8 cellular contexts compared by ENCODE assay signal in the genomic region with DNA sequence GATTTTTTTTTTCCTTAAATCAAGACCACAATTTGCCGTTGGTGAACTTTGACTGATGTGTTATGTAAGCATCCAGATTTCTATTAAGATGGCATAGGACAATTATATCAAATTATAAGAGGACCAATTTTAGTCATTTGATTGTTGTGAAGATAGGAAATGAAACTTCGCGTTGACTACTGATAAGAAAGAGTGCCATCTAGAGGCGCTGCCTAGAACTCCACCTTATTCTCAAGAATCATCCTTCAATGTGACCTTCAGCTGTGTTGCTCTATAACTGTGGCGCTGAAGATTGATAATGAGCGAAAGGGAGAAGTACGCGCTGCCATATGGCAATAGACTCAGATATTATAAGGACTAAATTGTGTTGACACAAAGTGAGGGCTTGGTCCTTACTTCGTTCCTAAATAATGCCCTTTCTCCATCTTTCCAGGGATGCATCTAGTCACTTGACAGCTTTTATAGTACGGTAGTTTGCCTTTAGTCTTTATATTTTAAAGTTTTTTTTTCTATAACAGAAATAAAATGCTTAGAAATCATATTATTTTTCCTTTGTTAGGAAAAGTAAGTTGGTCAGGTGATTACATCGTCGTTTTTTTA.
DNase-seq lines count a peak whose midpoint lies in the region; ATAC-seq and TF ChIP-seq lines count a peak whose summit lies in the region.

No MANE protein-coding gene starts in this region.

- peak; percentile 70 for ATAC-seq in GM19023 (IDR thresholded peaks at IDR 0.05; ENCODE audit: unreplicated experiment)
- ATAC-seq in Panc1: no peak
- peak; percentile 81 for ATAC-seq in upper lobe of right lung
- ATAC-seq in GM19324 (IDR thresholded peaks at IDR 0.05; ENCODE audit: low FRiP score, unreplicated experiment): no peak

- no peaks in the 10 kb centered on the region for H3K4me1 ChIP-seq in CD4-positive, alpha-beta memory T cell (ENCODE audit: insufficient read depth, low read length)
- H3K4me1 ChIP-seq in Panc1 (ENCODE audit: control insufficient read depth, insufficient read depth, low read length) (no peaks in the 10 kb centered on the region), upper lobe of right lung (no peaks in the 10 kb centered on the region)

- no peaks in the 10 kb centered on the region for H3K27me3 ChIP-seq in CD4-positive, alpha-beta memory T cell (ENCODE audit: insufficient read depth, low read length)
- H3K27me3 ChIP-seq in Panc1 (ENCODE audit: control insufficient read depth, insufficient read depth, low read length): no peaks in the 10 kb centered on the region; the same call in 1 of the 2 replicates
- H3K27me3 ChIP-seq in upper lobe of right lung: peaks cover 12% of the 10 kb centered on the region

- BruUV-seq in Panc1 (replicated peaks; lab: Mats Ljungman, UMichigan): no TSS peak

- POLR2A ChIA-PET in CD4-positive, alpha-beta memory T cell (lab: Charles Lee; ENCODE audit: partially characterized antibody): no interaction called here
- POLR2A ChIA-PET in Panc1 (lab: Charles Lee): no interaction called here

- no peaks in the 10 kb centered on the region for H3K36me3 Mint-ChIP-seq in CD4-positive, alpha-beta memory T cell

- H3K27me3 Mint-ChIP-seq in CD4-positive, alpha-beta memory T cell: peaks cover 0 to 2% of the 10 kb centered on the region in 2 donors

- intact Hi-C loops in CD4-positive, alpha-beta memory T cell (cut with micrococcal nuclease): no loop called here
- intact Hi-C loops in Panc1 (cut with micrococcal nuclease; ENCODE audit: unreplicated experiment) (no loop called here), upper lobe of right lung (cut with DNase I) (no loop called here)

- no peak overlapping the region for H3K27ac ChIP-seq in CD4-positive, alpha-beta memory T cell (ENCODE audit: low read depth, low read length)
- H3K27ac ChIP-seq in Panc1 (ENCODE audit: low read length): no peak overlapping the region
- H3K27ac ChIP-seq in caudate nucleus (ENCODE audit: low read depth, low read length): no peak overlapping the region
- H3K27ac ChIP-seq in upper lobe of right lung: no peak overlapping the region

- CTCF ChIA-PET in CD4-positive, alpha-beta memory T cell (lab: Charles Lee; ENCODE audit: partially characterized antibody): interaction anchor here (0.8 to 1.6 kb wide), 3 partner anchors 18 to 21 kb away, joined by 4 to 5 read pairs (median 5); no protein-coding TSS in a partner anchor
- CTCF ChIA-PET in Panc1 (lab: Charles Lee): interaction anchor here (0.6 kb wide), 1 partner anchor 430 kb away, joined by 3 read pairs; no protein-coding TSS in a partner anchor

- peak in 3 of 5 donors; percentile 1 to 3 (median 2) for DNase-seq in CD4-positive, alpha-beta memory T cell
- peak; percentile 44 for DNase-seq in LHCN-M2 (ENCODE audit: low read depth)
- DNase-seq in Panc1 (ENCODE audit: low read depth, low spot score): peak; percentile 15
- DNase-seq in caudate nucleus (lab: John Stamatoyannopoulos, UW): peak in 34 of 61 donors; percentile 1 to 88 (median 14)
- DNase-seq in lung microvascular endothelial cell (ENCODE audit: low read depth in 2 of 2): peak; percentile 59 to 72
- no peak for DNase-seq in upper lobe of right lung

- peaks cover 0 to 3% (median 0%) of the 10 kb centered on the region in 4 donors for H3K4me1 Mint-ChIP-seq in CD4-positive, alpha-beta memory T cell

- no peak overlapping the region for H3K4me3 ChIP-seq in CD4-positive, alpha-beta memory T cell (ENCODE audit: low read length in 2 of 2)
- H3K4me3 ChIP-seq in Panc1 (ENCODE audit: low read depth in 2 of 2, low read length in 2 of 2) (no peak overlapping the region), upper lobe of right lung (no peak overlapping the region)

- peak; percentile 71 for TF ChIP-seq CTCF in Panc1 (IDR thresholded peaks at IDR 0.05)
- peak; percentile 78 for TF ChIP-seq CTCF in upper lobe of right lung (IDR thresholded peaks at IDR 0.05)

- H3K27ac Mint-ChIP-seq in CD4-positive, alpha-beta memory T cell: no peak overlapping the region

- H3K4me3 Mint-ChIP-seq in CD4-positive, alpha-beta memory T cell: no peak overlapping the region

- no peaks in the 10 kb centered on the region for H3K9me3 ChIP-seq in CD4-positive, alpha-beta memory T cell (ENCODE audit: control insufficient read depth in 1 of 2, low read length in 2 of 2)
- H3K9me3 ChIP-seq in Panc1 (ENCODE audit: control insufficient read depth, insufficient read depth, low read depth, low read length): no peaks in the 10 kb centered on the region
- no peaks in the 10 kb centered on the region for H3K9me3 ChIP-seq in upper lobe of right lung

- peaks cover 0 to 2% (median under 1%) of the 10 kb centered on the region in 8 donors for H3K9me3 Mint-ChIP-seq in CD4-positive, alpha-beta memory T cell

- in situ Hi-C loops in Panc1 (cut with HindIII; ENCODE audit: low pct_unique_long_range_greater_than_20kb, low sequenced_read_pairs): no loop called here

- H3K36me3 ChIP-seq in CD4-positive, alpha-beta memory T cell (ENCODE audit: insufficient read depth, low read length): no peaks in the 10 kb centered on the region
- no peaks in the 10 kb centered on the region for H3K36me3 ChIP-seq in Panc1 (ENCODE audit: control insufficient read depth, insufficient read depth, low read length)
- H3K36me3 ChIP-seq in upper lobe of right lung: no peaks in the 10 kb centered on the region

Comparison
In these comparisons a context has a peak if more than half of its experiments do, and no peak if none do; other contexts are left out.
1. ATAC-seq: peak in GM19023 (single experiment) and upper lobe of right lung (single experiment); none in Panc1 (single experiment) and GM19324 (single experiment).